In genomic region chr10:60626037-60626436, GRCh38 we compare ENCODE assay signal across 26 cellular contexts.
"Had no signal": no experiment of that assay in that cellular context is flagged by ENCODE, and none has a peak within 500 bp of the region (broad histone marks: within the 10 kb centered on the region; RNA-seq: fewer than 3 reads in every experiment).

No MANE protein-coding gene starts in this region.

- H3K36me3 ChIP-seq: left ventricle myocardium inferior, ovary, prostate gland, sigmoid colon, tibial nerve, uterus had no signal

- DNase-seq: hippocampal formation; left ventricle myocardium inferior; mesendoderm; midbrain; mucosa of descending colon; naive thymus-derived CD4-positive, alpha-beta T cell; ovary; posterior cingulate gyrus; retina; right cardiac atrium; sigmoid colon; stimulated activated CD4-positive, alpha-beta T cell treated with anti-CD3 and anti-CD28 coated beads, Interleukin-1b, Interleukin-23, amount 100 ng/mL, for 48 hours; stimulated activated CD4-positive, alpha-beta T cell treated with anti-CD3 and anti-CD28 coated beads, Interleukin-2, amount 100 ng/mL, for 48 hours; stimulated activated CD4-positive, alpha-beta T cell treated with anti-CD3 and anti-CD28 coated beads, Interleukin-4, amount 100 ng/mL, for 4 hours; stimulated activated CD8-positive, alpha-beta memory T cell treated with anti-CD3 and anti-CD28 coated beads, Interleukin-4, amount 100 ng/mL, for 48 hours; stimulated activated naive CD4-positive, alpha-beta T cell treated with Interleukin-2 at 50 U/mL for 16 hours; stimulated activated naive CD8-positive, alpha-beta T cell treated with anti-CD3 and anti-CD28 coated beads, Interleukin-15, amount 100 ng/mL, for 72 hours; substantia nigra; uterus had no signal

- H3K27me3 Mint-ChIP-seq: naive thymus-derived CD4-positive, alpha-beta T cell; stimulated activated memory B cell treated with anti-CD40 and anti-IgM and Interleukin-4, amounts not matched to agents 10 μg/mL and 1 μg/mL and 100 μg/mL, for 72 hours; type B pancreatic cell had no signal

- H3K4me1 Mint-ChIP-seq: stimulated activated naive CD8-positive, alpha-beta T cell treated with anti-CD3 and anti-CD28 coated beads, Interleukin-15, amount 100 ng/mL, for 72 hours had no signal

- H3K27ac Mint-ChIP-seq: natural killer cell treated with Interleukin-12 subunit alpha and Interleukin-12 subunit beta and Interleukin-15 and Interleukin-18, amount 100 ng/mL, for 72 hours; stimulated activated memory B cell treated with anti-CD40 and anti-IgM and Interleukin-4, amounts not matched to agents 10 μg/mL and 1 μg/mL and 100 μg/mL, for 72 hours; stimulated activated naive CD8-positive, alpha-beta T cell treated with anti-CD3 and anti-CD28 coated beads, Interleukin-15, amount 100 ng/mL, for 72 hours; type B pancreatic cell had no signal

- H3K9me3 ChIP-seq: left ventricle myocardium inferior, mucosa of descending colon, ovary, prostate gland, sigmoid colon, tibial nerve, uterus had no signal

- H3K4me3 ChIP-seq: left ventricle myocardium inferior, lung, mucosa of descending colon, ovary, prostate gland, sigmoid colon, smooth muscle cell, tibial nerve, uterus had no signal

- H3K27me3 ChIP-seq: ovary, sigmoid colon, tibial nerve, uterus had no signal

- H3K4me1 ChIP-seq: left ventricle myocardium inferior, prostate gland, sigmoid colon, tibial nerve, uterus had no signal

- ATAC-seq: mucosa of descending colon; naive thymus-derived CD4-positive, alpha-beta T cell; natural killer cell treated with Interleukin-12 subunit alpha and Interleukin-12 subunit beta and Interleukin-15 and Interleukin-18, amount 100 ng/mL, for 72 hours; right cardiac atrium; stimulated activated memory B cell treated with anti-CD40 and anti-IgM and Interleukin-4, amounts not matched to agents 10 μg/mL and 1 μg/mL and 100 μg/mL, for 72 hours; stimulated activated naive CD8-positive, alpha-beta T cell treated with anti-CD3 and anti-CD28 coated beads, Interleukin-15, amount 100 ng/mL, for 72 hours had no signal

- H3K27ac ChIP-seq: left ventricle myocardium inferior, ovary, prostate gland, sigmoid colon, tibial nerve, uterus had no signal

- H3K9me3 Mint-ChIP-seq: natural killer cell treated with Interleukin-12 subunit alpha and Interleukin-12 subunit beta and Interleukin-15 and Interleukin-18, amount 100 ng/mL, for 72 hours; stimulated activated memory B cell treated with anti-CD40 and anti-IgM and Interleukin-4, amounts not matched to agents 10 μg/mL and 1 μg/mL and 100 μg/mL, for 72 hours; stimulated activated naive CD8-positive, alpha-beta T cell treated with anti-CD3 and anti-CD28 coated beads, Interleukin-15, amount 100 ng/mL, for 72 hours; type B pancreatic cell had no signal

- H3K4me3 Mint-ChIP-seq: naive thymus-derived CD4-positive, alpha-beta T cell; natural killer cell treated with Interleukin-12 subunit alpha and Interleukin-12 subunit beta and Interleukin-15 and Interleukin-18, amount 100 ng/mL, for 72 hours; stimulated activated memory B cell treated with anti-CD40 and anti-IgM and Interleukin-4, amounts not matched to agents 10 μg/mL and 1 μg/mL and 100 μg/mL, for 72 hours; stimulated activated naive CD8-positive, alpha-beta T cell treated with anti-CD3 and anti-CD28 coated beads, Interleukin-15, amount 100 ng/mL, for 72 hours; type B pancreatic cell had no signal

- H3K36me3 Mint-ChIP-seq: natural killer cell treated with Interleukin-12 subunit alpha and Interleukin-12 subunit beta and Interleukin-15 and Interleukin-18, amount 100 ng/mL, for 72 hours; stimulated activated memory B cell treated with anti-CD40 and anti-IgM and Interleukin-4, amounts not matched to agents 10 μg/mL and 1 μg/mL and 100 μg/mL, for 72 hours; type B pancreatic cell had no signal
